ENCODE assay signal across 16 cellular contexts in genomic region chr12:6049992-6050391, GRCh38.
A peak's percentile ranks its signal among the peaks of the same experiment; 100 is the strongest.
DNase-seq lines count a peak whose midpoint lies in the region; ATAC-seq and TF ChIP-seq lines count a peak whose summit lies in the region.
"Had no signal": no experiment of that assay in that cellular context is flagged by ENCODE, and none has a peak within 500 bp of the region (broad histone marks: within the 10 kb centered on the region; RNA-seq: fewer than 3 reads in every experiment).

No MANE protein-coding gene starts in this region.

- TF ChIP-seq CTCF in BE2C (IDR thresholded peaks at IDR 0.05; ENCODE audit: low read depth, low read length): peak; percentile 21; the same call in 1 of the 2 replicates
- no peak for TF ChIP-seq CTCF in HFFc6 (IDR thresholded peaks at IDR 0.05)
- peak; percentile 70 for TF ChIP-seq CTCF in WERI-Rb-1 (IDR thresholded peaks at IDR 0.05; ENCODE audit: low read depth, low read length)
- no peak for TF ChIP-seq CTCF in gastrocnemius medialis (IDR thresholded peaks at IDR 0.05 in 4 of 5, conservative IDR thresholded peaks at IDR 0.05 in 1 of 5)

- H3K9me3 ChIP-seq in BE2C (no peaks in the 10 kb centered on the region; the same call in 1 of the 2 replicates), WERI-Rb-1 (ENCODE audit: severe bottlenecking) (no peaks in the 10 kb centered on the region), gastrocnemius medialis (no peaks in the 10 kb centered on the region)
- H3K9me3 ChIP-seq: HAP-1 had no signal

- ATAC-seq in left lobe of liver (peak; percentile 9), gastrocnemius medialis (no peak)
- ATAC-seq: Right ventricle myocardium inferior had no signal

- in situ Hi-C loops in gastrocnemius medialis (cut with MboI; ENCODE audit: low sequenced_read_pairs in 4 of 4): loop anchor here in 2 of 4 donors (10.0 kb wide), 1 partner anchor 65 kb away; no protein-coding TSS in a partner anchor

- H3K27ac ChIP-seq in WERI-Rb-1 (no peak overlapping the region), gastrocnemius medialis (no peak overlapping the region)
- H3K27ac ChIP-seq: SK-N-MC had no signal

- H3K36me3 ChIP-seq in BE2C (no peaks in the 10 kb centered on the region), WERI-Rb-1 (no peaks in the 10 kb centered on the region), gastrocnemius medialis (no peaks in the 10 kb centered on the region)
- H3K36me3 ChIP-seq: HAP-1 had no signal

- H3K27ac Mint-ChIP-seq in HFFc6: peak overlapping the region; percentile 71; the same call in 1 of the 2 replicates
- H3K27ac Mint-ChIP-seq in T-helper 2 cell treated with Interferon-gamma antibody and Interleukin-4, amounts not matched to agents 5 μg/mL and 100 μg/mL, for 36 hours: no peak overlapping the region
- H3K27ac Mint-ChIP-seq: CD4-positive, alpha-beta T cell had no signal

- H3K4me1 ChIP-seq in BE2C: no peaks in the 10 kb centered on the region
- H3K4me1 ChIP-seq in gastrocnemius medialis: no peaks in the 10 kb centered on the region
- H3K4me1 ChIP-seq: HAP-1 had no signal

- peaks cover 54% of the 10 kb centered on the region for H3K4me1 Mint-ChIP-seq in HFFc6 (ENCODE audit: low read depth)
- no peaks in the 10 kb centered on the region for H3K4me1 Mint-ChIP-seq in T-helper 2 cell treated with Interferon-gamma antibody and Interleukin-4, amounts not matched to agents 5 μg/mL and 100 μg/mL, for 36 hours (ENCODE audit: low read depth)

- H3K9me3 Mint-ChIP-seq in HFFc6: no peaks in the 10 kb centered on the region
- no peaks in the 10 kb centered on the region for H3K9me3 Mint-ChIP-seq in T-helper 2 cell treated with Interferon-gamma antibody and Interleukin-4, amounts not matched to agents 5 μg/mL and 100 μg/mL, for 36 hours
- H3K9me3 Mint-ChIP-seq: CD4-positive, alpha-beta T cell had no signal

- TF ChIP-seq POLR2A in gastrocnemius medialis (IDR thresholded peaks at IDR 0.05): no peak

- H3K4me3 Mint-ChIP-seq in HFFc6: no peak overlapping the region
- no peak overlapping the region for H3K4me3 Mint-ChIP-seq in T-helper 2 cell treated with Interferon-gamma antibody and Interleukin-4, amounts not matched to agents 5 μg/mL and 100 μg/mL, for 36 hours
- H3K4me3 Mint-ChIP-seq: CD4-positive, alpha-beta T cell had no signal

- intact Hi-C loops in gastrocnemius medialis (cut with DNase I; ENCODE audit: low total_unique reads): no loop called here

- H3K27me3 Mint-ChIP-seq in HFFc6 (ENCODE audit: insufficient read depth): peaks cover 1% of the 10 kb centered on the region; the same call in 1 of the 2 replicates
- peaks cover 3% of the 10 kb centered on the region for H3K27me3 Mint-ChIP-seq in T-helper 2 cell treated with Interferon-gamma antibody and Interleukin-4, amounts not matched to agents 5 μg/mL and 100 μg/mL, for 36 hours (ENCODE audit: low read depth)

- H3K4me3 ChIP-seq in BE2C (ENCODE audit: low read depth, low read length): no peak overlapping the region
- H3K4me3 ChIP-seq in WERI-Rb-1 (ENCODE audit: low read depth, low read length): no peak overlapping the region
- H3K4me3 ChIP-seq in gastrocnemius medialis: no peak overlapping the region
- H3K4me3 ChIP-seq: HAP-1, SK-N-MC had no signal

- peaks cover 4% of the 10 kb centered on the region; the same call in 1 of the 2 replicates for H3K36me3 Mint-ChIP-seq in HFFc6 (ENCODE audit: low read depth)
- no peaks in the 10 kb centered on the region for H3K36me3 Mint-ChIP-seq in T-helper 2 cell treated with Interferon-gamma antibody and Interleukin-4, amounts not matched to agents 5 μg/mL and 100 μg/mL, for 36 hours (ENCODE audit: low read depth)

- DNase-seq in BE2C (peak; percentile 33), HFFc6 (no peak), WERI-Rb-1 (peak; percentile 78), left lobe of liver (ENCODE audit: low spot score) (no peak), DMS153 (lab: John Stamatoyannopoulos, UW) (no peak), gastrocnemius medialis (no peak), GM19240 (ENCODE audit: insufficient read length, low spot score) (no peak)
- DNase-seq in T-helper 2 cell treated with Interferon-gamma antibody and Interleukin-4, amounts not matched to agents 5 μg/mL and 100 μg/mL, for 36 hours (ENCODE audit: low spot score): no peak
- DNase-seq: CD4-positive, alpha-beta T cell; NCI-H1105 treated with DMSO at 0.1 percent for 48 hours; NCI-H187; NCI-H2107; NCI-H345 had no signal

- no peaks in the 10 kb centered on the region for H3K27me3 ChIP-seq in BE2C
- no peaks in the 10 kb centered on the region for H3K27me3 ChIP-seq in WERI-Rb-1 (ENCODE audit: insufficient read depth, low read depth, severe bottlenecking)
- H3K27me3 ChIP-seq in gastrocnemius medialis: peaks cover 0 to 3% (median 2%) of the 10 kb centered on the region in 3 donors

Comparison
In these comparisons a context has a peak if more than half of its experiments do, and no peak if none do; other contexts are left out.
1. DNase-seq: peak in BE2C (single experiment) and WERI-Rb-1 (single experiment); none in HFFc6 (single experiment), left lobe of liver (single experiment), DMS153 (single experiment), gastrocnemius medialis (0 of 2), T-helper 2 cell treated with Interferon-gamma antibody and Interleukin-4, amounts not matched to agents 5 μg/mL and 100 μg/mL, for 36 hours (single experiment) and GM19240 (single experiment).
2. CTCF ChIP-seq: peak in BE2C (single experiment) and WERI-Rb-1 (single experiment); none in HFFc6 (single experiment) and gastrocnemius medialis (0 of 5).